ENCODE assay signal across 15 cellular contexts in genomic region chr5:2000591-2000990, GRCh38.
A peak's percentile ranks its signal among the peaks of the same experiment; 100 is the strongest.
DNase-seq lines count a peak whose midpoint lies in the region; ATAC-seq and TF ChIP-seq lines count a peak whose summit lies in the region.
"Had no signal": no experiment of that assay in that cellular context is flagged by ENCODE, and none has a peak within 500 bp of the region (broad histone marks: within the 10 kb centered on the region; RNA-seq: fewer than 3 reads in every experiment).

No MANE protein-coding gene starts in this region.

- H3K27me3 ChIP-seq in DND-41 (ENCODE audit: insufficient read depth, low read length, poor library complexity) (no peaks in the 10 kb centered on the region), right lobe of liver (no peaks in the 10 kb centered on the region)
- H3K27me3 ChIP-seq in CD8-positive, alpha-beta T cell (ENCODE audit: insufficient read depth, low read length), result no peaks in the 10 kb centered on the region

- H2AFZ ChIP-seq in DND-41 (ENCODE audit: low read depth, low read length), result no peak overlapping the region
- H2AFZ ChIP-seq: GM23248 had no signal

- H3K4me3 Mint-ChIP-seq in progenitor cell of endocrine pancreas (ENCODE audit: low read depth), result no peak overlapping the region
- no peak overlapping the region for H3K4me3 Mint-ChIP-seq in CD8-positive, alpha-beta T cell
- H3K4me3 Mint-ChIP-seq: CD4-positive, CD25-positive, alpha-beta regulatory T cell had no signal

- H3K4me3 ChIP-seq in DND-41 (ENCODE audit: low read depth in 1 of 2, low read length in 2 of 2), result no peak overlapping the region
- H3K4me3 ChIP-seq in lower leg skin (ENCODE audit: low read depth, poor library complexity, severe bottlenecking), result no peak overlapping the region
- H3K4me3 ChIP-seq in right lobe of liver, result no peak overlapping the region
- no peak overlapping the region for H3K4me3 ChIP-seq in CD8-positive, alpha-beta T cell (ENCODE audit: low read depth, low read length)
- H3K4me3 ChIP-seq: A549, GM23248 had no signal

- H3K79me2 ChIP-seq in DND-41 (ENCODE audit: insufficient read depth, low read length), result no peaks in the 10 kb centered on the region

- peaks cover 2% of the 10 kb centered on the region for H3K4me1 Mint-ChIP-seq in progenitor cell of endocrine pancreas (ENCODE audit: low read depth)
- no peaks in the 10 kb centered on the region for H3K4me1 Mint-ChIP-seq in CD8-positive, alpha-beta T cell (ENCODE audit: low read depth)

- peaks cover 71% of the 10 kb centered on the region for H3K27me3 Mint-ChIP-seq in progenitor cell of endocrine pancreas
- peaks cover 38% of the 10 kb centered on the region for H3K27me3 Mint-ChIP-seq in CD8-positive, alpha-beta T cell (ENCODE audit: low read depth)
- H3K27me3 Mint-ChIP-seq: CD4-positive, CD25-positive, alpha-beta regulatory T cell had no signal

- H3K36me3 ChIP-seq in DND-41 (ENCODE audit: insufficient read depth, low read length) (no peaks in the 10 kb centered on the region), right lobe of liver (no peaks in the 10 kb centered on the region)
- H3K36me3 ChIP-seq in CD8-positive, alpha-beta T cell (ENCODE audit: insufficient read depth, low read length), result no peaks in the 10 kb centered on the region

- no peak overlapping the region for H3K4me2 ChIP-seq in DND-41 (ENCODE audit: insufficient read depth, low read length)
- H3K4me2 ChIP-seq: A549 had no signal

- POLR2A ChIA-PET in CD8-positive, alpha-beta T cell (lab: Charles Lee), result no interaction called here

- peaks cover 3% of the 10 kb centered on the region for H3K9me3 ChIP-seq in DND-41 (ENCODE audit: insufficient read depth, low read length, severe bottlenecking)
- no peaks in the 10 kb centered on the region for H3K9me3 ChIP-seq in right lobe of liver
- no peaks in the 10 kb centered on the region for H3K9me3 ChIP-seq in CD8-positive, alpha-beta T cell (ENCODE audit: low read length)
- H3K9me3 ChIP-seq: A549 had no signal

- H4K20me1 ChIP-seq in DND-41 (ENCODE audit: insufficient read depth, low read length), result no peaks in the 10 kb centered on the region

- no peak for TF ChIP-seq POLR2A in lower leg skin (IDR thresholded peaks at IDR 0.05)
- TF ChIP-seq POLR2A in right lobe of liver (IDR thresholded peaks at IDR 0.05), result no peak

- CTCF ChIA-PET in CD8-positive, alpha-beta T cell (lab: Charles Lee), result no interaction called here

- H3K9me3 Mint-ChIP-seq in progenitor cell of endocrine pancreas (ENCODE audit: low read depth), result peaks cover 10% of the 10 kb centered on the region
- H3K9me3 Mint-ChIP-seq in CD8-positive, alpha-beta T cell, result peaks cover 10% of the 10 kb centered on the region

- H3K9ac ChIP-seq in DND-41 (ENCODE audit: low read depth, low read length), result no peak overlapping the region
- H3K9ac ChIP-seq: GM23248 had no signal

- H3K27ac Mint-ChIP-seq in progenitor cell of endocrine pancreas, result peak overlapping the region; percentile 67
- no peak overlapping the region for H3K27ac Mint-ChIP-seq in CD8-positive, alpha-beta T cell
- H3K27ac Mint-ChIP-seq: CD4-positive, CD25-positive, alpha-beta regulatory T cell had no signal

- intact Hi-C loops in lower leg skin (cut with DNase I; ENCODE audit: low total_unique reads) (no loop called here), right lobe of liver (cut with DNase I) (no loop called here)
- intact Hi-C loops in CD8-positive, alpha-beta T cell (cut with DNase I, micrococcal nuclease), result no loop called here

- TF ChIP-seq CTCF in DND-41 (IDR thresholded peaks at IDR 0.05; ENCODE audit: borderline replicate concordance, extremely low read depth, low read length, poor library complexity, severe bottlenecking), result no peak
- TF ChIP-seq CTCF in lower leg skin (IDR thresholded peaks at IDR 0.05), result no peak
- no peak for TF ChIP-seq CTCF in progenitor cell of endocrine pancreas (IDR thresholded peaks at IDR 0.05; ENCODE audit: unreplicated experiment)
- no peak for TF ChIP-seq CTCF in right lobe of liver (IDR thresholded peaks at IDR 0.05)
- TF ChIP-seq CTCF in CD8-positive, alpha-beta T cell (IDR thresholded peaks at IDR 0.05), result no peak

- 86 to 90% methylated on average over 12 of the region's 12 CpGs for WGBS in lower leg skin, 2 donors
- WGBS in right lobe of liver (ENCODE audit: insufficient coverage, low coverage, low lambda C conversion rate, missing lambda C conversion rate), result 40% methylated on average over 4 of the region's 12 CpGs

- no peak for ATAC-seq in DND-41 (ENCODE audit: insufficient read depth, low read depth)
- no peak for ATAC-seq in right lobe of liver
- no peak for ATAC-seq in CD8-positive, alpha-beta T cell
- ATAC-seq: A549, HCT116, HepG2 had no signal

- H3K27ac ChIP-seq in DND-41 (ENCODE audit: low read length) (0 out of 2 replicates have a peak overlapping the region, but pooled peaks have one; percentile 18), right lobe of liver (no peak overlapping the region)
- H3K27ac ChIP-seq in CD8-positive, alpha-beta T cell (ENCODE audit: low read depth, low read length), result no peak overlapping the region
- H3K27ac ChIP-seq: A549, GM23248 had no signal

- H3K36me3 Mint-ChIP-seq in progenitor cell of endocrine pancreas (ENCODE audit: insufficient read depth), result no peaks in the 10 kb centered on the region
- no peaks in the 10 kb centered on the region for H3K36me3 Mint-ChIP-seq in CD8-positive, alpha-beta T cell
- H3K36me3 Mint-ChIP-seq: CD4-positive, CD25-positive, alpha-beta regulatory T cell had no signal

- peaks cover 40% of the 10 kb centered on the region for H3K4me1 ChIP-seq in DND-41 (ENCODE audit: insufficient read depth, low read length)
- no peaks in the 10 kb centered on the region for H3K4me1 ChIP-seq in right lobe of liver
- H3K4me1 ChIP-seq in CD8-positive, alpha-beta T cell (ENCODE audit: insufficient read depth, low read length), result no peaks in the 10 kb centered on the region
- H3K4me1 ChIP-seq: A549 had no signal

- no peak for DNase-seq in DND-41
- peak; percentile 4 to 82 for DNase-seq in lower leg skin (ENCODE audit: low spot score in 2 of 2)
- no peak for DNase-seq in progenitor cell of endocrine pancreas (ENCODE audit: low spot score, unreplicated experiment)
- DNase-seq in right lobe of liver, result no peak
- no peak for DNase-seq in NCI-H446 treated with DMSO at 0.1 percent for 48 hours (lab: John Stamatoyannopoulos, UW)
- no peak for DNase-seq in CD8-positive, alpha-beta T cell
- DNase-seq: Calu3; CD4-positive, CD25-positive, alpha-beta regulatory T cell; DMS 273 treated with DMSO at 0.1 percent for 48 hours; DMS79; EL; GM23248 had no signal

Comparison
In these comparisons a context has a peak if more than half of its experiments do, and no peak if none do; other contexts are left out.
1. DNase-seq: peak in lower leg skin (2 of 2); none in DND-41 (single experiment), progenitor cell of endocrine pancreas (single experiment), right lobe of liver (0 of 3), NCI-H446 treated with DMSO at 0.1 percent for 48 hours (single experiment) and CD8-positive, alpha-beta T cell (0 of 7).